8 cellular contexts compared by ENCODE assay signal in genomic region chr2:177264539-177265385, GRCh38. TPM values are rescaled to one million over a fixed set of nuclear protein-coding genes. Genes with fewer than 3 reads are reported as not detected.
A peak's percentile ranks its signal among the peaks of the same experiment; 100 is the strongest.
DNase-seq lines count a peak whose midpoint lies in the region; ATAC-seq lines count a peak whose summit lies in the region.

TSS of gene NFE2L2 (minus strand) at chr2:177264727. CDS start at chr2:177264576, 151 bp downstream.

- DNase-seq in C1 segment of cervical spinal cord (lab: John Stamatoyannopoulos, UW) (peak; percentile 36 to 97 (median 88)), NCI-H774 (lab: John Stamatoyannopoulos, UW) (peak; percentile 81), dedifferentiated amniotic fluid mesenchymal stem cell (ENCODE audit: extremely low spot score) (peak; percentile 78), left lobe of liver (ENCODE audit: low spot score) (peak; percentile 97)
- peak; percentile 91 to 96 for DNase-seq in activated CD4-positive, alpha-beta T cell treated with anti-CD3 and anti-CD28 coated beads, Interleukin-2, amount 50 U/mL, for 24 hours (ENCODE audit: low read depth in 1 of 2, low spot score in 1 of 2)
- DNase-seq in stimulated activated CD4-positive, alpha-beta T cell treated with anti-CD3 and anti-CD28 coated beads, Interleukin-2, amount 100 ng/mL, for 24 hours: peak; percentile 94 to 96

- ATAC-seq in GM19351 (IDR thresholded peaks at IDR 0.05; ENCODE audit: unreplicated experiment) (peak; percentile 60), HG03469 (IDR thresholded peaks at IDR 0.05; ENCODE audit: unreplicated experiment) (peak; percentile 40), left lobe of liver (peak; percentile 77)

RNA-seq across cellular contexts. Expression of gene NFE2L2, which starts in this region (rescaled TPM):
- total RNA-seq in left lobe of liver: 29.2 TPM

Comparison
In these comparisons a context has a peak if more than half of its experiments do, and no peak if none do; other contexts are left out.
1. Peak in every context shown above with its lines: DNase-seq and ATAC-seq.